Comparison of ENCODE assay signal across 8 cellular contexts in the genomic region with DNA sequence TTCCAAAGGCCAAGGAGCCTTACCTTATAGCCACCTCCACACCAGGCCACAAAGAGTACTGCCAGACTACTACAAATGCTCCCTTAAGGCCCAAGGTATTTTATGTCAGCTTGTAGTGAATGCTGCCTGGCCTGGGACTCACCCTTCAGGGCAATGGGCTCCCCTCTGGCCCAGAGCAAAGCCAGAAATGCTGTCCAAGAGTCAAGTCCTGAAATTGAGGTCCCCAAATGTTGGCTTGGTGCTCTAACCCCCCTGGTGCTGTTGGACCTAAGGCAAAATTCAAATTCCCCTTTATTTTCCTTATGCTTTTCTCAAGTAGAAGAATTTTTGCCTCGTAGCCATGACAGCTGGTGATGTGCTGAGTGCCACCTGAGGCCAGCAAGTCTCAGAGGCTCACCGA.
"Had no signal": no experiment of that assay in that cellular context is flagged by ENCODE, and none has a peak within 500 bp of the region (broad histone marks: within the 10 kb centered on the region; RNA-seq: fewer than 3 reads in every experiment).

No MANE protein-coding gene starts in this region.

- H3K4me3 ChIP-seq: K562 had no signal

- H3K36me3 Mint-ChIP-seq: IgD-negative memory B cell had no signal

- H3K4me2 ChIP-seq: KMS-11 had no signal

- H3K4me1 Mint-ChIP-seq: IgD-negative memory B cell had no signal

- H3K4me3 Mint-ChIP-seq: IgD-negative memory B cell had no signal

- H3K27ac ChIP-seq: HL-60, KMS-11 had no signal

- H3K27me3 Mint-ChIP-seq: IgD-negative memory B cell had no signal

- DNase-seq: IMR-90, KBM-7, KG1 had no signal

- ATAC-seq: HepG2, K562 had no signal

- H3K9me3 Mint-ChIP-seq: IgD-negative memory B cell had no signal

- H3K27ac Mint-ChIP-seq: IgD-negative memory B cell had no signal
